15 cellular contexts compared by ENCODE assay signal in the genomic region with DNA sequence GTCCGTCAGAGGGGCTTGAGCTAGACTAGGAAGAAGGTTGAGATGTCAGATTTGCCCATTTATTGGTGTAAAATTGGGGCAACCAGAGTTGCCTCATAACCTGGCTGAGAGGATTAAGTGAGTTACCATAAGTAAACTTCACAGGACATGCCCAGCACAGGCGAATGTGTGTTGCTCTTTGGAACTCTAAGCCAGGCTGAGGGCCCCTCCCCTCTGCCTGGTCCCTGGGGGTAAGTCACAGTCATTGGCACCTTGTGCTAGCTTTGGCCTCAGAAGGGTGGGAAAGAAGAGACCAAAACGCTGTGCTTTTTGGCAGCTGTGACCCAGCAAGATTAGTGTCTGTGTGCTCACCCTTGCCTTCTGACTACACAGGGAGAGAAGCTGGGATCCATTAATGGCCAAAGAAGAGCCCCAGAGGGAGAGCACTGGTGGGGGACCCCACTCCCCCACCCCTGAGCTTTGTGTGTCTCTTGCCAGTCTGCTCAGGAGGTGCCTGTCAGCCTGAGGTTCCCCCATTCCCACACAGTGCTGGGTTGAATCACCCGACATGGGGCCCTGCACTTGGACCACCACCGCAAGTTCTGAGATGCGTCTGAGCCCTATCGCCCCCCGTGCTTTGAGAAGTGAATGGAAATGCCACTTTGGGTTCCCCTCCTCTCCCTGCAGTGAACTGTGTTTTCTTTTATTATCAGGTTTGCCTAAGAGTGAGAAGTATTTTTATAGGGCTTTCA.
"Had no signal": no experiment of that assay in that cellular context is flagged by ENCODE, and none has a peak within 500 bp of the region (broad histone marks: within the 10 kb centered on the region; RNA-seq: fewer than 3 reads in every experiment).

No MANE protein-coding gene starts in this region.

- DNase-seq: activated CD4-positive, alpha-beta T cell treated with anti-CD3 and anti-CD28 coated beads, Interleukin-2, amount 50 U/mL, for 1 hour; activated CD8-positive, alpha-beta memory T cell treated with anti-CD3 and anti-CD28 coated beads for 24 hours; activated naive CD4-positive, alpha-beta T cell; endodermal cell; islet precursor cell; mucosa of descending colon; occipital lobe; psoas muscle had no signal

- H3K36me3 ChIP-seq: tibial nerve had no signal

- H3K4me1 ChIP-seq: psoas muscle, tibial nerve had no signal

- H3K4me3 ChIP-seq: hepatocyte, mucosa of descending colon, psoas muscle, tibial nerve had no signal

- FAIRE-seq: astrocyte, bronchial epithelial cell had no signal

- H3K27ac ChIP-seq: hepatocyte, psoas muscle, tibial nerve had no signal

- H3K9me3 ChIP-seq: mucosa of descending colon, psoas muscle, tibial nerve had no signal

- ATAC-seq: activated CD4-positive, CD25-positive, alpha-beta regulatory T cell treated with anti-CD3 and anti-CD28 coated beads, Interleukin-2, amount 50 U/mL, for 24 hours; left lobe of liver; mucosa of descending colon; psoas muscle; stimulated activated memory B cell treated with anti-CD40 and anti-IgM and Interleukin-4, amounts not matched to agents 10 μg/mL and 1 μg/mL and 100 μg/mL, for 72 hours had no signal

- H3K27me3 ChIP-seq: hepatocyte, tibial nerve had no signal
